In genomic region chr2:129734343-129735034, GRCh38 we compare ENCODE assay signal across 26 cellular contexts.
"Had no signal": no experiment of that assay in that cellular context is flagged by ENCODE, and none has a peak within 500 bp of the region (broad histone marks: within the 10 kb centered on the region; RNA-seq: fewer than 3 reads in every experiment).

No MANE protein-coding gene starts in this region.

- H3K4me1 Mint-ChIP-seq: activated CD4-positive, alpha-beta T cell treated with anti-CD3 and anti-CD28 coated beads, Interleukin-2, amount 10 ng/mL, durations not matched to agents 7 days and 5 days; T-cell had no signal

- H3K27ac Mint-ChIP-seq: activated CD4-positive, alpha-beta memory T cell treated with anti-CD3 and anti-CD28 coated beads for 36 hours; activated CD4-positive, alpha-beta T cell treated with anti-CD3 and anti-CD28 coated beads, Interleukin-2, amount 10 ng/mL, durations not matched to agents 7 days and 5 days; activated naive CD8-positive, alpha-beta T cell; activated T-cell treated with anti-CD3 and anti-CD28 coated beads, Interleukin-2, amount 50 U/mL, for 24 hours; activated T-helper 1 cell treated with anti-CD3 and anti-CD28 coated beads, Interleukin-12 subunit alpha, Interleukin-12 subunit beta, Interleukin-2, Interleukin-4 antibody, amounts not matched to agents 30 ng/mL and 10 ng/mL and 1 ng/mL, durations not matched to agents 14 hours and 24 hours and 36 hours; brain; T-cell had no signal

- H3K9me3 Mint-ChIP-seq: activated CD4-positive, alpha-beta memory T cell treated with anti-CD3 and anti-CD28 coated beads for 36 hours; activated CD4-positive, alpha-beta T cell treated with anti-CD3 and anti-CD28 coated beads, Interleukin-2, amount 10 ng/mL, durations not matched to agents 7 days and 5 days; activated T-cell treated with anti-CD3 and anti-CD28 coated beads, Interleukin-2, amount 50 U/mL, for 24 hours; activated T-helper 1 cell treated with anti-CD3 and anti-CD28 coated beads, Interleukin-12 subunit alpha, Interleukin-12 subunit beta, Interleukin-2, Interleukin-4 antibody, amounts not matched to agents 30 ng/mL and 10 ng/mL and 1 ng/mL, durations not matched to agents 14 hours and 24 hours and 36 hours; brain; T-cell had no signal

- H3K27ac ChIP-seq: SK-N-MC, VCaP had no signal

- H3K27me3 Mint-ChIP-seq: activated CD4-positive, alpha-beta memory T cell treated with anti-CD3 and anti-CD28 coated beads for 36 hours; activated CD4-positive, alpha-beta T cell treated with anti-CD3 and anti-CD28 coated beads, Interleukin-2, amount 10 ng/mL, durations not matched to agents 7 days and 5 days; activated naive CD8-positive, alpha-beta T cell; activated T-cell treated with anti-CD3 and anti-CD28 coated beads, Interleukin-2, amount 50 U/mL, for 24 hours; brain; T-cell had no signal

- FAIRE-seq: astrocyte, K562, TTC549 had no signal

- DNase-seq: activated CD4-positive, alpha-beta memory T cell treated with anti-CD3 and anti-CD28 coated beads for 36 hours; activated CD4-positive, alpha-beta T cell treated with anti-CD3 and anti-CD28 coated beads, Interleukin-2, amount 10 ng/mL, durations not matched to agents 7 days and 5 days; activated CD4-positive, CD25-positive, alpha-beta regulatory T cell; activated effector memory CD4-positive, alpha-beta T cell treated with Interleukin-2 at 50 U/mL for 16 hours; activated naive CD4-positive, alpha-beta T cell; activated T-cell treated with anti-CD3 and anti-CD28 coated beads, Interleukin-2, amount 50 U/mL, for 24 hours; amygdala; cerebellar nuclear complex; Kasumi-1; NCI-H146; NCI-H187 treated with DMSO at 0.1 percent for 48 hours; NCI-H2081 treated with DMSO at 0.1 percent for 48 hours; NCI-H226; NCI-H526; NCI-H82; T-cell; T-helper 2 cell; T1000 had no signal

- H3K36me3 Mint-ChIP-seq: activated CD4-positive, alpha-beta memory T cell treated with anti-CD3 and anti-CD28 coated beads for 36 hours; activated naive CD8-positive, alpha-beta T cell; brain; T-cell had no signal

- H3K4me3 ChIP-seq: K562, SK-N-MC had no signal

- H3K4me3 Mint-ChIP-seq: activated CD4-positive, alpha-beta memory T cell treated with anti-CD3 and anti-CD28 coated beads for 36 hours; activated CD4-positive, alpha-beta T cell treated with anti-CD3 and anti-CD28 coated beads, Interleukin-2, amount 10 ng/mL, durations not matched to agents 7 days and 5 days; activated naive CD8-positive, alpha-beta T cell; activated T-cell treated with anti-CD3 and anti-CD28 coated beads, Interleukin-2, amount 50 U/mL, for 24 hours; activated T-helper 1 cell treated with anti-CD3 and anti-CD28 coated beads, Interleukin-12 subunit alpha, Interleukin-12 subunit beta, Interleukin-2, Interleukin-4 antibody, amounts not matched to agents 30 ng/mL and 10 ng/mL and 1 ng/mL, durations not matched to agents 14 hours and 24 hours and 36 hours; brain; T-cell had no signal

- ATAC-seq: K562, T-cell had no signal
